8 cellular contexts compared by ENCODE assay signal in the genomic region with DNA sequence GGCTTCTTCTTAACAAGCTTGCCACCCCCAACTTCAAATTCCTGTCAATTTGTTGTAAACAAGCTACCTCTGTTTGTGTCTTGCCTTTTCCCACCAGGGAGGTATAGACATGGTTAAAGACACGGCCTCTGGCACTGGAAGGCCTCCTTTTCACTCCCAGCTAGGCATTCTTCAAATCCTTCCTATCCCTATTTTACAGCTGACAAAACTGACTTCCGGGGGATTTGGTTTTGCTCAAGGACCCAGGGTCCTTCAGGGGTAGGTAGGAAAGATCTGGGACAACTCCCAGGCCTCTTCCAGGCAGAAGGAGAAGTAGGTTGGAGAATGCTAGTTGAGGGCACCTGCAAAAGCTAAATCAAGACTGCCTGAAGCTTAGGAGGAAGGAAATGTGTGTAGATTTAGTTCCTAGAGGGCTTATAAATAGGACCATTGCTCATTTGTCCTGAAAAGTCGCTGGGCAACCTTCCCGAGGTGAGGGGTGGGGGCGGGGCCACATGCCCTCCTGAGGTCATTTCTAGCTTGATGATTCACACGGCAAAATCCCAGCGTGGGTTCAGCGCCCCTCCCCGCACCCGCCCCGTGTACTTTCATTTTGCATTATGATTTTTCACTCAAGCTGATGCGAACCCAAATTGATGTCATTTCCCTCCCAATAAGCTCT. TPM values are rescaled to one million over a fixed set of nuclear protein-coding genes. Genes with fewer than 3 reads are reported as not detected.
DNase-seq lines count a peak whose midpoint lies in the region; ATAC-seq, FAIRE-seq and TF ChIP-seq lines count a peak whose summit lies in the region.

No MANE protein-coding gene starts in this region.

- H4K20me1 ChIP-seq in GM23338 (replicated peaks; ENCODE audit: insufficient read depth): no peaks in the 10 kb centered on the region

- peaks cover 1% of the 10 kb centered on the region for H3K27me3 Mint-ChIP-seq in GM23338 (ENCODE audit: insufficient read depth, low read depth, poor library complexity)

- H3K4me1 Mint-ChIP-seq in GM23338: peaks cover 20% of the 10 kb centered on the region

- peak; percentile 22 to 41 for DNase-seq in AML-193 (lab: John Stamatoyannopoulos, UW)
- DNase-seq in GM23338 (ENCODE audit: low spot score): peak; percentile 28
- peak; percentile 69 for DNase-seq in RCC 7860 (ENCODE audit: low spot score)
- peak; percentile 51 for DNase-seq in activated gamma-delta T cell treated with anti-CD3 and anti-CD28 coated beads, Interleukin-2, amount 50 U/mL, for 16 hours (ENCODE audit: low read depth)
- peak; percentile 73 for DNase-seq in left ventricle myocardium superior
- DNase-seq in small intestine: peak; percentile 73
- no peak for DNase-seq in germinal center (ENCODE audit: low spot score)

- H2AFZ ChIP-seq in GM23338: peak overlapping the region; percentile 92

- no peaks in the 10 kb centered on the region for H3K36me3 ChIP-seq in GM23338 (ENCODE audit: insufficient read depth)
- H3K36me3 ChIP-seq in small intestine (ENCODE audit: control insufficient read depth in 2 of 2, insufficient read depth in 2 of 2, low read length in 2 of 2): no peaks in the 10 kb centered on the region

- WGBS in small intestine, 3 donors: 10 to 13% (median 13%) methylated on average over 12 of the region's 12 CpGs

- no peaks in the 10 kb centered on the region for H3K36me3 Mint-ChIP-seq in GM23338 (ENCODE audit: low read depth)

- H3K27ac ChIP-seq in GM23338 (ENCODE audit: low read depth) (no peak overlapping the region), small intestine (ENCODE audit: low read depth in 1 of 2, low read length in 1 of 2) (peak overlapping the region in 1 of 2 donors; percentile 52)

- peaks cover 9% of the 10 kb centered on the region; the same call in 1 of the 2 replicates for H3K9me2 ChIP-seq in GM23338 (ENCODE audit: insufficient read depth)

- peaks cover 10% of the 10 kb centered on the region; the same call in 1 of the 2 replicates for H3K4me1 ChIP-seq in GM23338 (ENCODE audit: insufficient read depth)
- H3K4me1 ChIP-seq in small intestine (ENCODE audit: control insufficient read depth in 2 of 2, insufficient read depth in 1 of 2, low read depth in 1 of 2, low read length in 1 of 2): peaks cover 0 to 6% of the 10 kb centered on the region in 2 donors

- H3K9me3 ChIP-seq in small intestine (ENCODE audit: control insufficient read depth, low read depth): no peaks in the 10 kb centered on the region

- H3K27me3 ChIP-seq in GM23338 (ENCODE audit: insufficient read depth) (no peaks in the 10 kb centered on the region), small intestine (ENCODE audit: control insufficient read depth in 2 of 2, insufficient read depth in 2 of 2, low read length in 2 of 2) (no peaks in the 10 kb centered on the region)

- no peak overlapping the region for H3K4me2 ChIP-seq in GM23338

- FAIRE-seq in RCC 7860 (lab: Jason Lieb, UNC): peak; percentile 80
- FAIRE-seq in small intestine (lab: Jason Lieb, UNC): no peak

- H3K27ac Mint-ChIP-seq in GM23338: no peak overlapping the region

- H3K4me3 Mint-ChIP-seq in GM23338: no peak overlapping the region; the same call in 2 of the 3 replicates

- H3K4me3 ChIP-seq in GM23338 (no peak overlapping the region), small intestine (ENCODE audit: low read depth in 1 of 2, low read length in 2 of 2) (peak overlapping the region in 1 of 2 donors; percentile 26)

- no peaks in the 10 kb centered on the region for H3K9me3 Mint-ChIP-seq in GM23338

- no peaks in the 10 kb centered on the region for H3K79me2 ChIP-seq in GM23338 (replicated peaks; ENCODE audit: insufficient read depth)

- TF ChIP-seq CTCF in GM23338 (conservative IDR thresholded peaks at IDR 0.05; ENCODE audit: low read depth in 2 of 2): no peak

- H3F3A ChIP-seq in GM23338 (replicated peaks; ENCODE audit: low read depth): no peaks in the 10 kb centered on the region

- ATAC-seq in GM23338: peak; percentile 33; the same call in 1 of the 3 replicates
- ATAC-seq in left ventricle myocardium superior: peak; percentile 82
- no peak for ATAC-seq in GM21526 (IDR thresholded peaks at IDR 0.05; ENCODE audit: low FRiP score, unreplicated experiment)

- intact Hi-C loops in left ventricle myocardium superior (cut with micrococcal nuclease): no loop called here

TF ChIP-seq in GM23338, 12 proteins besides CTCF, POLR2A, EP300 and RAD21 (continues in another document):
- TF ChIP-seq NANOG (IDR thresholded peaks at IDR 0.05; ENCODE audit: borderline replicate concordance): no peak
- TF ChIP-seq EZH2 (IDR thresholded peaks at IDR 0.05; ENCODE audit: low read depth, unreplicated experiment): no peak
- no peak for TF ChIP-seq POLR2AphosphoS5 (IDR thresholded peaks at IDR 0.05; ENCODE audit: low read depth)
- TF ChIP-seq CREB1 (CRISPR knock-in tag; IDR thresholded peaks at IDR 0.05; ENCODE audit: low read depth): no peak
- TF ChIP-seq, protein P1, sequence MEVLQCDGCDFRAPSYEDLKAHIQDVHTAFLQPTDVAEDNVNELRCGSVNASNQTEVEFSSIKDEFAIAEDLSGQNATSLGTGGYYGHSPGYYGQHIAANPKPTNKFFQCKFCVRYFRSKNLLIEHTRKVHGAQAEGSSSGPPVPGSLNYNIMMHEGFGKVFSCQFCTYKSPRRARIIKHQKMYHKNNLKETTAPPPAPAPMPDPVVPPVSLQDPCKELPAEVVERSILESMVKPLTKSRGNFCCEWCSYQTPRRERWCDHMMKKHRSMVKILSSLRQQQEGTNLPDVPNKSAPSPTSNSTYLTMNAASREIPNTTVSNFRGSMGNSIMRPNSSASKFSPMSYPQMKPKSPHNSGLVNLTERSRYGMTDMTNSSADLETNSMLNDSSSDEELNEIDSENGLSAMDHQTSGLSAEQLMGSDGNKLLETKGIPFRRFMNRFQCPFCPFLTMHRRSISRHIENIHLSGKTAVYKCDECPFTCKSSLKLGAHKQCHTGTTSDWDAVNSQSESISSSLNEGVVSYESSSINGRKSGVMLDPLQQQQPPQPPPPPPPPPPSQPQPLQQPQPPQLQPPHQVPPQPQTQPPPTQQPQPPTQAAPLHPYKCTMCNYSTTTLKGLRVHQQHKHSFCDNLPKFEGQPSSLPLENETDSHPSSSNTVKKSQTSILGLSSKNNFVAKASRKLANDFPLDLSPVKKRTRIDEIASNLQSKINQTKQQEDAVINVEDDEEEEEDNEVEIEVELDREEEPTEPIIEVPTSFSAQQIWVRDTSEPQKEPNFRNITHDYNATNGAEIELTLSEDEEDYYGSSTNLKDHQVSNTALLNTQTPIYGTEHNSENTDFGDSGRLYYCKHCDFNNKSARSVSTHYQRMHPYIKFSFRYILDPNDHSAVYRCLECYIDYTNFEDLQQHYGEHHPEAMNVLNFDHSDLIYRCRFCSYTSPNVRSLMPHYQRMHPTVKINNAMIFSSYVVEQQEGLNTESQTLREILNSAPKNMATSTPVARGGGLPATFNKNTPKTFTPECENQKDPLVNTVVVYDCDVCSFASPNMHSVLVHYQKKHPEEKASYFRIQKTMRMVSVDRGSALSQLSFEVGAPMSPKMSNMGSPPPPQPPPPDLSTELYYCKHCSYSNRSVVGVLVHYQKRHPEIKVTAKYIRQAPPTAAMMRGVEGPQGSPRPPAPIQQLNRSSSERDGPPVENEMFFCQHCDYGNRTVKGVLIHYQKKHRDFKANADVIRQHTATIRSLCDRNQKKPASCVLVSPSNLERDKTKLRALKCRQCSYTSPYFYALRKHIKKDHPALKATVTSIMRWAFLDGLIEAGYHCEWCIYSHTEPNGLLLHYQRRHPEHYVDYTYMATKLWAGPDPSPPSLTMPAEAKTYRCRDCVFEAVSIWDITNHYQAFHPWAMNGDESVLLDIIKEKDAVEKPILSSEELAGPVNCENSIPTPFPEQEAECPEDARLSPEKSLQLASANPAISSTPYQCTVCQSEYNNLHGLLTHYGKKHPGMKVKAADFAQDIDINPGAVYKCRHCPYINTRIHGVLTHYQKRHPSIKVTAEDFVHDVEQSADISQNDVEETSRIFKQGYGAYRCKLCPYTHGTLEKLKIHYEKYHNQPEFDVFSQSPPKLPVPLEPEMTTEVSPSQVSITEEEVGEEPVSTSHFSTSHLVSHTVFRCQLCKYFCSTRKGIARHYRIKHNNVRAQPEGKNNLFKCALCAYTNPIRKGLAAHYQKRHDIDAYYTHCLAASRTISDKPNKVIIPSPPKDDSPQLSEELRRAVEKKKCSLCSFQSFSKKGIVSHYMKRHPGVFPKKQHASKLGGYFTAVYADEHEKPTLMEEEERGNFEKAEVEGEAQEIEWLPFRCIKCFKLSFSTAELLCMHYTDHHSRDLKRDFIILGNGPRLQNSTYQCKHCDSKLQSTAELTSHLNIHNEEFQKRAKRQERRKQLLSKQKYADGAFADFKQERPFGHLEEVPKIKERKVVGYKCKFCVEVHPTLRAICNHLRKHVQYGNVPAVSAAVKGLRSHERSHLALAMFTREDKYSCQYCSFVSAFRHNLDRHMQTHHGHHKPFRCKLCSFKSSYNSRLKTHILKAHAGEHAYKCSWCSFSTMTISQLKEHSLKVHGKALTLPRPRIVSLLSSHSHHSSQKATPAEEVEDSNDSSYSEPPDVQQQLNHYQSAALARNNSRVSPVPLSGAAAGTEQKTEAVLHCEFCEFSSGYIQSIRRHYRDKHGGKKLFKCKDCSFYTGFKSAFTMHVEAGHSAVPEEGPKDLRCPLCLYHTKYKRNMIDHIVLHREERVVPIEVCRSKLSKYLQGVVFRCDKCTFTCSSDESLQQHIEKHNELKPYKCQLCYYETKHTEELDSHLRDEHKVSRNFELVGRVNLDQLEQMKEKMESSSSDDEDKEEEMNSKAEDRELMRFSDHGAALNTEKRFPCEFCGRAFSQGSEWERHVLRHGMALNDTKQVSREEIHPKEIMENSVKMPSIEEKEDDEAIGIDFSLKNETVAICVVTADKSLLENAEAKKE (CRISPR knock-in tag; IDR thresholded peaks at IDR 0.05): no peak

RNA-seq across cellular contexts. Expression of gene RYBP, which starts 36.3 kb away (rescaled TPM):
- 23.8 and 26.7 TPM in 2 replicates for total RNA-seq in GM23338 (2014; rRNA removed; shearing (Covaris generic))
- polyA plus RNA-seq in GM23338 (2016; fragmentation: Nextera tagmentation; extraction: Ambion mirVana) (13.6 and 13.9 TPM in 2 replicates), small intestine (1 to 10 TPM; 7.2 to 7.6 (median 7.4) TPM)
- total RNA-seq in left ventricle myocardium superior: 6.5 TPM
